ENCODE assay signal across 1 cellular context in the genomic region with DNA sequence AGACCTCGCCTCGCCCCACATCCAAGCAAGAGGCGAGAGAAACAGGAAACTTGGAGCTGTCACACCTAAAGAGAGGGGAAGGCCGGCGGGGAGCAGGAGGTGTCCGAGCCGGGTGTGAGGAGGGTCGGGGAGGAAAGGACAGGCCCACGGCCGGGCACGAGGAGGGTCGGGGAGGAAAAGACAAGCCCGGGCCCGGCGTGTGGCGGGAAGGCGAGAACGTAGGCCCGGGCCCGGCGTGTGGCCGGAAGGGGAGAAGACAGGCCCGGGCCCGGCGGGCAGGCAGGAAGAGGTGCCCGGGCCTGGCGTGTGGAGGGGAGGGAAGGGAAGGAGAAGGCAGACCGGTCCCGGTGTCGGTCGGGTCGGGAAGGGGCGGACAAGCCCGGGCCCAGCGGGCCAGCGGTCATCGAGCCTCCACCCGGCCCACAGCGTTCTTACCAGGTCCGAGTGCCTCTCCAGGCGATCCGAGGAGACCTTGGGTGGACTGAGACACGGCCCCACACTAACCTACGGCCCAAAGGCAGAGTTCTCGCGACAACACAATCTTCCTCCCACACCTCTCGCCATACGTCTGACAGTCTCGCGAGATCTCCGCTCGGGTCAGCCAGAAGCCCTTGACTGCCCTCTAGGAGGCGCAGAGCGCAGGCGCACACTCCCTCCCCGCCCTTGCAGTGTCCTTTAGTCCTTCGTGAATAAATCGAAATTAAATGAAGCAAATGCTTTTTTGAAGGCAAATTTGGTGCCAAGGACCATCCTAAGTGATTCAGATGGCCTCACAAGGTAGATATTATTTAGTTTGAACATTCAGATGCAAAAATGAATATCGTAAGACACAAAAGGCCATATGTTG.
A peak's percentile ranks its signal among the peaks of the same experiment; 100 is the strongest.
TF ChIP-seq lines count a peak whose summit lies in the region.

A gene (minus strand): TSS at position 533 of the 847 bp plus-strand sequence. CDS start 13,943 bp downstream, outside the sequence.

TF ChIP-seq in HepG2, 621 proteins besides CTCF, POLR2A, EP300 and RAD21 (continued from another document and continues in another):
- TF ChIP-seq, protein P1, sequence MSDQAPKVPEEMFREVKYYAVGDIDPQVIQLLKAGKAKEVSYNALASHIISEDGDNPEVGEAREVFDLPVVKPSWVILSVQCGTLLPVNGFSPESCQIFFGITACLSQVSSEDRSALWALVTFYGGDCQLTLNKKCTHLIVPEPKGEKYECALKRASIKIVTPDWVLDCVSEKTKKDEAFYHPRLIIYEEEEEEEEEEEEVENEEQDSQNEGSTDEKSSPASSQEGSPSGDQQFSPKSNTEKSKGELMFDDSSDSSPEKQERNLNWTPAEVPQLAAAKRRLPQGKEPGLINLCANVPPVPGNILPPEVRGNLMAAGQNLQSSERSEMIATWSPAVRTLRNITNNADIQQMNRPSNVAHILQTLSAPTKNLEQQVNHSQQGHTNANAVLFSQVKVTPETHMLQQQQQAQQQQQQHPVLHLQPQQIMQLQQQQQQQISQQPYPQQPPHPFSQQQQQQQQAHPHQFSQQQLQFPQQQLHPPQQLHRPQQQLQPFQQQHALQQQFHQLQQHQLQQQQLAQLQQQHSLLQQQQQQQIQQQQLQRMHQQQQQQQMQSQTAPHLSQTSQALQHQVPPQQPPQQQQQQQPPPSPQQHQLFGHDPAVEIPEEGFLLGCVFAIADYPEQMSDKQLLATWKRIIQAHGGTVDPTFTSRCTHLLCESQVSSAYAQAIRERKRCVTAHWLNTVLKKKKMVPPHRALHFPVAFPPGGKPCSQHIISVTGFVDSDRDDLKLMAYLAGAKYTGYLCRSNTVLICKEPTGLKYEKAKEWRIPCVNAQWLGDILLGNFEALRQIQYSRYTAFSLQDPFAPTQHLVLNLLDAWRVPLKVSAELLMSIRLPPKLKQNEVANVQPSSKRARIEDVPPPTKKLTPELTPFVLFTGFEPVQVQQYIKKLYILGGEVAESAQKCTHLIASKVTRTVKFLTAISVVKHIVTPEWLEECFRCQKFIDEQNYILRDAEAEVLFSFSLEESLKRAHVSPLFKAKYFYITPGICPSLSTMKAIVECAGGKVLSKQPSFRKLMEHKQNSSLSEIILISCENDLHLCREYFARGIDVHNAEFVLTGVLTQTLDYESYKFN (CRISPR knock-in tag; conservative IDR thresholded peaks at IDR 0.05), result peak; percentile 28
- TF ChIP-seq, protein P2, sequence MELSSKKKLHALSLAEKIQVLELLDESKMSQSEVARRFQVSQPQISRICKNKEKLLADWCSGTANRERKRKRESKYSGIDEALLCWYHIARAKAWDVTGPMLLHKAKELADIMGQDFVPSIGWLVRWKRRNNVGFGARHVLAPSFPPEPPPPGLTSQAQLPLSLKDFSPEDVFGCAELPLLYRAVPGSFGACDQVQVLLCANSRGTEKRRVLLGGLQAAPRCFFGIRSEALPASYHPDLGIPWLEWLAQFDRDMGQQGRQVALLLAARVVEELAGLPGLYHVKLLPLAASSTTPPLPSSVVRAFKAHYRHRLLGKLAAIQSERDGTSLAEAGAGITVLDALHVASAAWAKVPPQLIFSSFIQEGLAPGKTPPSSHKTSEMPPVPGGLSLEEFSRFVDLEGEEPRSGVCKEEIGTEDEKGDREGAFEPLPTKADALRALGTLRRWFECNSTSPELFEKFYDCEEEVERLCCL (CRISPR knock-in tag; IDR thresholded peaks at IDR 0.05; ENCODE audit: borderline replicate concordance), result no peak
- TF ChIP-seq, protein P3, sequence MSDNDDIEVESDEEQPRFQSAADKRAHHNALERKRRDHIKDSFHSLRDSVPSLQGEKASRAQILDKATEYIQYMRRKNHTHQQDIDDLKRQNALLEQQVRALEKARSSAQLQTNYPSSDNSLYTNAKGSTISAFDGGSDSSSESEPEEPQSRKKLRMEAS (IDR thresholded peaks at IDR 0.05), result 0 out of 2 replicates have a peak, but pooled peaks have one; percentile 56
- TF ChIP-seq ZNF251 (CRISPR knock-in tag; IDR thresholded peaks at IDR 0.05) (no peak), FOSL2 (CRISPR knock-in tag; IDR thresholded peaks at IDR 0.05) (no peak), HOXD1 (CRISPR knock-in tag; IDR thresholded peaks at IDR 0.05) (peak; percentile 39; the same call in 1 of the 2 replicates), MYC (CRISPR knock-in tag; IDR thresholded peaks at IDR 0.05; ENCODE audit: borderline replicate concordance) (peak; percentile 31; the same call in 1 of the 2 replicates), SALL1 (CRISPR knock-in tag; IDR thresholded peaks at IDR 0.05) (peak; percentile 77; the same call in 1 of the 2 replicates), FOXM1 (CRISPR knock-in tag; IDR thresholded peaks at IDR 0.05) (no peak), MZF1 (CRISPR knock-in tag; IDR thresholded peaks at IDR 0.05; ENCODE audit: borderline replicate concordance) (no peak), GATA4 (IDR thresholded peaks at IDR 0.05; ENCODE audit: borderline replicate concordance, low read depth) (no peak), ZSCAN12 (CRISPR knock-in tag; IDR thresholded peaks at IDR 0.05) (no peak), CCAR2 (optimal IDR thresholded peaks at IDR 0.05; ENCODE audit: low read depth, low read length) (no peak), GTF3A (CRISPR knock-in tag; conservative IDR thresholded peaks at IDR 0.05) (no peak), SSRP1 (CRISPR knock-in tag; IDR thresholded peaks at IDR 0.05) (no peak), ZSCAN20 (CRISPR knock-in tag; IDR thresholded peaks at IDR 0.05; ENCODE audit: borderline replicate concordance) (no peak; the same call in 1 of the 2 replicates), ARHGAP35 (CRISPR knock-in tag; IDR thresholded peaks at IDR 0.05; ENCODE audit: borderline replicate concordance) (0 out of 2 replicates have a peak, but pooled peaks have one; percentile 40), ZNF326 (CRISPR knock-in tag; IDR thresholded peaks at IDR 0.05; ENCODE audit: borderline replicate concordance) (no peak), RFXANK (CRISPR knock-in tag; IDR thresholded peaks at IDR 0.05) (peak; percentile 46; the same call in 1 of the 2 replicates), ZNF678 (CRISPR knock-in tag; IDR thresholded peaks at IDR 0.05) (0 out of 2 replicates have a peak, but pooled peaks have one; percentile 46), ZNF616 (CRISPR knock-in tag; IDR thresholded peaks at IDR 0.05; ENCODE audit: low read depth) (no peak), ZNF496 (CRISPR knock-in tag; IDR thresholded peaks at IDR 0.05; ENCODE audit: insufficient replicate concordance) (no peak), ZFP62 (CRISPR knock-in tag; IDR thresholded peaks at IDR 0.05) (no peak), ZNF615 (CRISPR knock-in tag; IDR thresholded peaks at IDR 0.05; ENCODE audit: borderline replicate concordance) (no peak), FOXC1 (CRISPR knock-in tag; IDR thresholded peaks at IDR 0.05; ENCODE audit: borderline replicate concordance) (peak; percentile 60; the same call in 1 of the 2 replicates), HOXA5 (CRISPR knock-in tag; IDR thresholded peaks at IDR 0.05) (peak; percentile 78), MTA1 (CRISPR knock-in tag; IDR thresholded peaks at IDR 0.05; ENCODE audit: borderline replicate concordance) (no peak; the same call in 1 of the 2 replicates), MIER3 (CRISPR knock-in tag; IDR thresholded peaks at IDR 0.05; ENCODE audit: borderline replicate concordance) (peak; percentile 73; the same call in 1 of the 2 replicates), ZNF331 (CRISPR knock-in tag; IDR thresholded peaks at IDR 0.05) (no peak), MIXL1 (CRISPR knock-in tag; IDR thresholded peaks at IDR 0.05) (peak; percentile 69; the same call in 1 of the 2 replicates), CCDC6 (CRISPR knock-in tag; IDR thresholded peaks at IDR 0.05) (peak; percentile 78)
- TF ChIP-seq, protein P4, sequence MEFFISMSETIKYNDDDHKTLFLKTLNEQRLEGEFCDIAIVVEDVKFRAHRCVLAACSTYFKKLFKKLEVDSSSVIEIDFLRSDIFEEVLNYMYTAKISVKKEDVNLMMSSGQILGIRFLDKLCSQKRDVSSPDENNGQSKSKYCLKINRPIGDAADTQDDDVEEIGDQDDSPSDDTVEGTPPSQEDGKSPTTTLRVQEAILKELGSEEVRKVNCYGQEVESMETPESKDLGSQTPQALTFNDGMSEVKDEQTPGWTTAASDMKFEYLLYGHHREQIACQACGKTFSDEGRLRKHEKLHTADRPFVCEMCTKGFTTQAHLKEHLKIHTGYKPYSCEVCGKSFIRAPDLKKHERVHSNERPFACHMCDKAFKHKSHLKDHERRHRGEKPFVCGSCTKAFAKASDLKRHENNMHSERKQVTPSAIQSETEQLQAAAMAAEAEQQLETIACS (CRISPR knock-in tag; IDR thresholded peaks at IDR 0.05), result 0 out of 2 replicates have a peak, but pooled peaks have one; percentile 32
- TF ChIP-seq, protein P5, sequence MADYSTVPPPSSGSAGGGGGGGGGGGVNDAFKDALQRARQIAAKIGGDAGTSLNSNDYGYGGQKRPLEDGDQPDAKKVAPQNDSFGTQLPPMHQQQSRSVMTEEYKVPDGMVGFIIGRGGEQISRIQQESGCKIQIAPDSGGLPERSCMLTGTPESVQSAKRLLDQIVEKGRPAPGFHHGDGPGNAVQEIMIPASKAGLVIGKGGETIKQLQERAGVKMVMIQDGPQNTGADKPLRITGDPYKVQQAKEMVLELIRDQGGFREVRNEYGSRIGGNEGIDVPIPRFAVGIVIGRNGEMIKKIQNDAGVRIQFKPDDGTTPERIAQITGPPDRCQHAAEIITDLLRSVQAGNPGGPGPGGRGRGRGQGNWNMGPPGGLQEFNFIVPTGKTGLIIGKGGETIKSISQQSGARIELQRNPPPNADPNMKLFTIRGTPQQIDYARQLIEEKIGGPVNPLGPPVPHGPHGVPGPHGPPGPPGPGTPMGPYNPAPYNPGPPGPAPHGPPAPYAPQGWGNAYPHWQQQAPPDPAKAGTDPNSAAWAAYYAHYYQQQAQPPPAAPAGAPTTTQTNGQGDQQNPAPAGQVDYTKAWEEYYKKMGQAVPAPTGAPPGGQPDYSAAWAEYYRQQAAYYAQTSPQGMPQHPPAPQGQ (CRISPR knock-in tag; IDR thresholded peaks at IDR 0.05; ENCODE audit: borderline replicate concordance), result no peak
- TF ChIP-seq, protein P6, sequence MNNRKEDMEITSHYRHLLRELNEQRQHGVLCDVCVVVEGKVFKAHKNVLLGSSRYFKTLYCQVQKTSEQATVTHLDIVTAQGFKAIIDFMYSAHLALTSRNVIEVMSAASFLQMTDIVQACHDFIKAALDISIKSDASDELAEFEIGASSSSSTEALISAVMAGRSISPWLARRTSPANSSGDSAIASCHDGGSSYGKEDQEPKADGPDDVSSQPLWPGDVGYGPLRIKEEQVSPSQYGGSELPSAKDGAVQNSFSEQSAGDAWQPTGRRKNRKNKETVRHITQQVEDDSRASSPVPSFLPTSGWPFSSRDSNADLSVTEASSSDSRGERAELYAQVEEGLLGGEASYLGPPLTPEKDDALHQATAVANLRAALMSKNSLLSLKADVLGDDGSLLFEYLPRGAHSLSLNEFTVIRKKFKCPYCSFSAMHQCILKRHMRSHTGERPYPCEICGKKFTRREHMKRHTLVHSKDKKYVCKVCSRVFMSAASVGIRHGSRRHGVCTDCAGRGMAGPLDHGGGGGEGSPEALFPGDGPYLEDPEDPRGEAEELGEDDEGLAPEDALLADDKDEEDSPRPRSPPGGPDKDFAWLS (CRISPR knock-in tag; IDR thresholded peaks at IDR 0.05; ENCODE audit: borderline replicate concordance), result no peak
- TF ChIP-seq, protein P7, sequence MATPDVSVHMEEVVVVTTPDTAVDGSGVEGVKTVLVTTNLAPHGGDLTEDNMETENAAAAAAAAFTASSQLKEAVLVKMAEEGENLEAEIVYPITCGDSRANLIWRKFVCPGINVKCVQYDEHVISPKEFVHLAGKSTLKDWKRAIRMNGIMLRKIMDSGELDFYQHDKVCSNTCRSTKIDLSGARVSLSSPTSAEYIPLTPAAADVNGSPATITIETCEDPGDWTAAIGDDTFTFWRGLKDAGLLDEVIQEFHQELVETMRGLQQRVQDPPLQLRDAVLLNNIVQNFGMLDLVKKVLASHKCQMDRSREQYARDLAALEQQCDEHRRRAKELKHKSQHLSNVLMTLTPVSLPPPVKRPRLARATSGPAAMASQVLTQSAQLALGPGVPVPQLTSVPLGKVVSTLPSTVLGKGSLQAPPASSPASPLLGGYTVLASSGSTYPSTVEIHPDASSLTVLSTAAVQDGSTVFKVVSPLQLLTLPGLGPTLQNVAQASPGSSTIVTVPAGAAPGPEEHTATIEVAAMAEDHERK (CRISPR knock-in tag; IDR thresholded peaks at IDR 0.05; ENCODE audit: low read depth), result no peak
- TF ChIP-seq, protein P8, sequence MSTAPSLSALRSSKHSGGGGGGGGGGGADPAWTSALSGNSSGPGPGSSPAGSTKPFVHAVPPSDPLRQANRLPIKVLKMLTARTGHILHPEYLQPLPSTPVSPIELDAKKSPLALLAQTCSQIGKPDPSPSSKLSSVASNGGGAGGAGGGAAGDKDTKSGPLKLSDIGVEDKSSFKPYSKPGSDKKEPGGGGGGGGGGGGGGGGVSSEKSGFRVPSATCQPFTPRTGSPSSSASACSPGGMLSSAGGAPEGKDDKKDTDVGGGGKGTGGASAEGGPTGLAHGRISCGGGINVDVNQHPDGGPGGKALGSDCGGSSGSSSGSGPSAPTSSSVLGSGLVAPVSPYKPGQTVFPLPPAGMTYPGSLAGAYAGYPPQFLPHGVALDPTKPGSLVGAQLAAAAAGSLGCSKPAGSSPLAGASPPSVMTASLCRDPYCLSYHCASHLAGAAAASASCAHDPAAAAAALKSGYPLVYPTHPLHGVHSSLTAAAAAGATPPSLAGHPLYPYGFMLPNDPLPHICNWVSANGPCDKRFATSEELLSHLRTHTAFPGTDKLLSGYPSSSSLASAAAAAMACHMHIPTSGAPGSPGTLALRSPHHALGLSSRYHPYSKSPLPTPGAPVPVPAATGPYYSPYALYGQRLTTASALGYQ (CRISPR knock-in tag; IDR thresholded peaks at IDR 0.05), result 0 out of 2 replicates have a peak, but pooled peaks have one; percentile 43
